In the genomic region with DNA sequence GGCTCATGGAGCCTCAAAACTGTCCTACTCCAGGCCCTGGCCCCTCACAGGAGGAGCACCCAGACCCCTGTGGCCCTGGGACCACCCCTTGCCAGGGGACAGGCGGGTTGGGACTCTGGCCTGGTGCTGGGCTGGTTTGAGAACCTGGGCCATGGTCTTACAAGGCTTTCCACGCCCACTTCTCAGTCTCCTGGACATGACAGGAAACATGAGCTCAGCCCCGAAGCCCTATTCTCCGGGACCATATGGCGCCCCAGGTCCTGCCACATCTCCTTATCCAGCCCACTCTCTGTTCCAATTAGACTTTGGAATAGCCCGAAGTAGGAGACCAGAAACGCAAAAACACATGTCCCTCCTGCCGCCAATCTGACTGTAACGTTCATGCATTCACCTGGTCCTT, we compare ENCODE assay signal across 1 cellular context.
TF ChIP-seq lines count a peak whose summit lies in the region.

No MANE protein-coding gene starts in this region.

TF ChIP-seq in HepG2, 621 proteins besides CTCF, POLR2A, EP300 and RAD21:
- TF ChIP-seq CCDC6 (CRISPR knock-in tag; IDR thresholded peaks at IDR 0.05) = no peak
- TF ChIP-seq, protein P1, sequence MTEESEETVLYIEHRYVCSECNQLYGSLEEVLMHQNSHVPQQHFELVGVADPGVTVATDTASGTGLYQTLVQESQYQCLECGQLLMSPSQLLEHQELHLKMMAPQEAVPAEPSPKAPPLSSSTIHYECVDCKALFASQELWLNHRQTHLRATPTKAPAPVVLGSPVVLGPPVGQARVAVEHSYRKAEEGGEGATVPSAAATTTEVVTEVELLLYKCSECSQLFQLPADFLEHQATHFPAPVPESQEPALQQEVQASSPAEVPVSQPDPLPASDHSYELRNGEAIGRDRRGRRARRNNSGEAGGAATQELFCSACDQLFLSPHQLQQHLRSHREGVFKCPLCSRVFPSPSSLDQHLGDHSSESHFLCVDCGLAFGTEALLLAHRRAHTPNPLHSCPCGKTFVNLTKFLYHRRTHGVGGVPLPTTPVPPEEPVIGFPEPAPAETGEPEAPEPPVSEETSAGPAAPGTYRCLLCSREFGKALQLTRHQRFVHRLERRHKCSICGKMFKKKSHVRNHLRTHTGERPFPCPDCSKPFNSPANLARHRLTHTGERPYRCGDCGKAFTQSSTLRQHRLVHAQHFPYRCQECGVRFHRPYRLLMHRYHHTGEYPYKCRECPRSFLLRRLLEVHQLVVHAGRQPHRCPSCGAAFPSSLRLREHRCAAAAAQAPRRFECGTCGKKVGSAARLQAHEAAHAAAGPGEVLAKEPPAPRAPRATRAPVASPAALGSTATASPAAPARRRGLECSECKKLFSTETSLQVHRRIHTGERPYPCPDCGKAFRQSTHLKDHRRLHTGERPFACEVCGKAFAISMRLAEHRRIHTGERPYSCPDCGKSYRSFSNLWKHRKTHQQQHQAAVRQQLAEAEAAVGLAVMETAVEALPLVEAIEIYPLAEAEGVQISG (CRISPR knock-in tag; IDR thresholded peaks at IDR 0.05) = no peak
- TF ChIP-seq CEBPZ (IDR thresholded peaks at IDR 0.05; ENCODE audit: low read length) = no peak
- TF ChIP-seq ZNF839 (CRISPR knock-in tag; IDR thresholded peaks at IDR 0.05; ENCODE audit: borderline replicate concordance) = no peak
- TF ChIP-seq ZNF547 (CRISPR knock-in tag; IDR thresholded peaks at IDR 0.05) = no peak
- TF ChIP-seq CHD4 (IDR thresholded peaks at IDR 0.05; ENCODE audit: borderline replicate concordance, low read length) = no peak
- TF ChIP-seq MYC (CRISPR knock-in tag; IDR thresholded peaks at IDR 0.05; ENCODE audit: borderline replicate concordance) = no peak
- no peak for TF ChIP-seq ZFP36 (IDR thresholded peaks at IDR 0.05; ENCODE audit: borderline replicate concordance, low read depth, low read length, partially characterized antibody)
- TF ChIP-seq HIVEP1 (CRISPR knock-in tag; IDR thresholded peaks at IDR 0.05) = no peak
- TF ChIP-seq, protein P2, sequence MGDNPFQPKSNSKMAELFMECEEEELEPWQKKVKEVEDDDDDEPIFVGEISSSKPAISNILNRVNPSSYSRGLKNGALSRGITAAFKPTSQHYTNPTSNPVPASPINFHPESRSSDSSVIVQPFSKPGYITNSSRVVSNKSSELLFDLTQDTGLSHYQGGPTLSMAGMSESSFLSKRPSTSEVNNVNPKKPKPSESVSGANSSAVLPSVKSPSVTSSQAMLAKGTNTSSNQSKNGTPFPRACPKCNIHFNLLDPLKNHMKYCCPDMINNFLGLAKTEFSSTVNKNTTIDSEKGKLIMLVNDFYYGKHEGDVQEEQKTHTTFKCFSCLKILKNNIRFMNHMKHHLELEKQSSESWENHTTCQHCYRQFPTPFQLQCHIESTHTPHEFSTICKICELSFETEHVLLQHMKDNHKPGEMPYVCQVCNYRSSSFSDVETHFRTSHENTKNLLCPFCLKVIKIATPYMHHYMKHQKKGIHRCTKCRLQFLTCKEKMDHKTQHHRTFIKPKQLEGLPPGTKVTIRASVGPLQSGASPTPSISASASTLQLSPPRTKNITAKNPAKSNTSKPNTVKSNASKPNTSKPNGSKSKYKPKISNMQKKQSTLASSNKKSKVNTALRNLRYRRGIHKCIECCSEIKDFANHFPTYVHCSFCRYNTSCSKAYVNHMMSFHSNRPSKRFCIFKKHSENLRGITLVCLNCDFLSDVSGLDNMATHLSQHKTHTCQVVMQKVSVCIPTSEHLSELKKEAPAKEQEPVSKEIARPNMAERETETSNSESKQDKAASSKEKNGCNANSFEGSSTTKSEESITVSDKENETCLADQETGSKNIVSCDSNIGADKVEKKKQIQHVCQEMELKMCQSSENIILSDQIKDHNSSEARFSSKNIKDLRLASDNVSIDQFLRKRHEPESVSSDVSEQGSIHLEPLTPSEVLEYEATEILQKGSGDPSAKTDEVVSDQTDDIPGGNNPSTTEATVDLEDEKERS (CRISPR knock-in tag; IDR thresholded peaks at IDR 0.05) = no peak
- TF ChIP-seq, protein P3, sequence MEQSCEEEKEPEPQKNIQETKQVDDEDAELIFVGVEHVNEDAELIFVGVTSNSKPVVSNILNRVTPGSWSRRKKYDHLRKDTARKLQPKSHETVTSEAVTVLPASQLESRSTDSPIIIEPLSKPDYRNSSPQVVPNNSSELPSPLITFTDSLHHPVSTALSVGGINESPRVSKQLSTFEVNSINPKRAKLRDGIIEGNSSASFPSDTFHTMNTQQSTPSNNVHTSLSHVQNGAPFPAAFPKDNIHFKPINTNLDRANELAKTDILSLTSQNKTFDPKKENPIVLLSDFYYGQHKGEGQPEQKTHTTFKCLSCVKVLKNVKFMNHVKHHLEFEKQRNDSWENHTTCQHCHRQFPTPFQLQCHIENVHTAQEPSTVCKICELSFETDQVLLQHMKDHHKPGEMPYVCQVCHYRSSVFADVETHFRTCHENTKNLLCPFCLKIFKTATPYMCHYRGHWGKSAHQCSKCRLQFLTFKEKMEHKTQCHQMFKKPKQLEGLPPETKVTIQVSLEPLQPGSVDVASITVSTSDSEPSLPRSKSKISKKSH (CRISPR knock-in tag; IDR thresholded peaks at IDR 0.05; ENCODE audit: borderline replicate concordance) = no peak
- TF ChIP-seq SRY (CRISPR knock-in tag; IDR thresholded peaks at IDR 0.05) = no peak
- TF ChIP-seq ZNF781 (CRISPR knock-in tag; IDR thresholded peaks at IDR 0.05; ENCODE audit: borderline replicate concordance, not compliant biosample characterization) = no peak
